10 cellular contexts compared by ENCODE assay signal in genomic region chr14:20434701-20435453, GRCh38. TPM values are rescaled to one million over a fixed set of nuclear protein-coding genes. Genes with fewer than 3 reads are reported as not detected.
A peak's percentile ranks its signal among the peaks of the same experiment; 100 is the strongest.
DNase-seq lines count a peak whose midpoint lies in the region; ATAC-seq, FAIRE-seq and TF ChIP-seq lines count a peak whose summit lies in the region.
"Had no signal": no experiment of that assay in that cellular context is flagged by ENCODE, and none has a peak within 500 bp of the region (broad histone marks: within the 10 kb centered on the region; RNA-seq: fewer than 3 reads in every experiment).

No MANE protein-coding gene starts in this region.

- no peak for TF ChIP-seq CTCF in kidney (IDR thresholded peaks at IDR 0.05; ENCODE audit: borderline replicate concordance, extremely low read depth, insufficient read depth)

- H3K27me3 Mint-ChIP-seq in activated CD4-positive, alpha-beta T cell treated with anti-CD3 and anti-CD28 coated beads for 36 hours: no peaks in the 10 kb centered on the region

- peak overlapping the region; percentile 44 for H3K4me2 ChIP-seq in skeletal muscle satellite cell (ENCODE audit: low read length)

- ATAC-seq in activated CD4-positive, alpha-beta T cell treated with anti-CD3 and anti-CD28 coated beads for 36 hours: no peak
- ATAC-seq in GM21825 (IDR thresholded peaks at IDR 0.05; ENCODE audit: unreplicated experiment): no peak
- ATAC-seq: left colon had no signal

- peaks cover under 1% of the 10 kb centered on the region for H3K4me1 Mint-ChIP-seq in activated CD4-positive, alpha-beta T cell treated with anti-CD3 and anti-CD28 coated beads for 36 hours

- no peak overlapping the region for H3K27ac Mint-ChIP-seq in activated CD4-positive, alpha-beta T cell treated with anti-CD3 and anti-CD28 coated beads for 36 hours

- POLR2A ChIA-PET in activated CD4-positive, alpha-beta T cell treated with anti-CD3 and anti-CD28 coated beads for 36 hours (lab: Charles Lee): no interaction called here

- H3K9me3 Mint-ChIP-seq in activated CD4-positive, alpha-beta T cell treated with anti-CD3 and anti-CD28 coated beads for 36 hours (ENCODE audit: low read depth): no peaks in the 10 kb centered on the region

- H3K36me3 ChIP-seq in kidney (ENCODE audit: control insufficient read depth in 1 of 2, insufficient read depth in 2 of 2, low read length in 2 of 2): no peaks in the 10 kb centered on the region
- H3K36me3 ChIP-seq in skeletal muscle satellite cell (ENCODE audit: insufficient read depth, low read length): no peaks in the 10 kb centered on the region
- H3K36me3 ChIP-seq in effector memory CD4-positive, alpha-beta T cell (ENCODE audit: control insufficient read depth, insufficient read depth, low read length): no peaks in the 10 kb centered on the region

- H3K9ac ChIP-seq in kidney (ENCODE audit: low read length in 2 of 2) (no peak overlapping the region), skeletal muscle satellite cell (ENCODE audit: low read depth, low read length) (no peak overlapping the region)

- no peaks in the 10 kb centered on the region for H3K36me3 Mint-ChIP-seq in activated CD4-positive, alpha-beta T cell treated with anti-CD3 and anti-CD28 coated beads for 36 hours (ENCODE audit: low read depth)

- peak; percentile 65 for DNase-seq in NCI-H146 (lab: John Stamatoyannopoulos, UW)
- DNase-seq in cerebellar nuclear complex (lab: John Stamatoyannopoulos, UW): peak; percentile 90 to 95
- peak; percentile 89 for DNase-seq in kidney
- no peak for DNase-seq in effector memory CD4-positive, alpha-beta T cell
- DNase-seq in activated CD4-positive, alpha-beta T cell treated with anti-CD3 and anti-CD28 coated beads for 36 hours: no peak
- no peak for DNase-seq in GM19240 (ENCODE audit: insufficient read length, low spot score)
- DNase-seq: left colon had no signal

- H3K27ac ChIP-seq in kidney (ENCODE audit: low read depth in 2 of 2, low read length in 2 of 2): no peak overlapping the region
- no peak overlapping the region for H3K27ac ChIP-seq in effector memory CD4-positive, alpha-beta T cell (ENCODE audit: insufficient read depth, low read length, poor library complexity, severe bottlenecking)
- H3K27ac ChIP-seq: HL-60 had no signal

- H3K4me1 ChIP-seq in kidney (ENCODE audit: control insufficient read depth in 1 of 2, insufficient read depth in 1 of 2, low read depth in 1 of 2, low read length in 2 of 2) (peaks cover 0 to 9% of the 10 kb centered on the region in 2 donors), skeletal muscle satellite cell (ENCODE audit: control insufficient read depth, insufficient read depth, low read length) (peaks cover 31% of the 10 kb centered on the region)
- no peaks in the 10 kb centered on the region for H3K4me1 ChIP-seq in effector memory CD4-positive, alpha-beta T cell (ENCODE audit: control insufficient read depth, insufficient read depth, low read length, poor library complexity, severe bottlenecking)

- no peaks in the 10 kb centered on the region for H3K27me3 ChIP-seq in skeletal muscle satellite cell (ENCODE audit: control insufficient read depth, insufficient read depth, low read length)
- no peaks in the 10 kb centered on the region for H3K27me3 ChIP-seq in effector memory CD4-positive, alpha-beta T cell (replicated peaks; ENCODE audit: control insufficient read depth, insufficient read depth, low read length, poor library complexity, severe bottlenecking)

- H3K4me3 ChIP-seq in kidney (ENCODE audit: low read length in 2 of 2) (peak overlapping the region; percentile 50 to 55), skeletal muscle satellite cell (ENCODE audit: low read length) (peak overlapping the region; percentile 7)
- no peak overlapping the region for H3K4me3 ChIP-seq in effector memory CD4-positive, alpha-beta T cell (ENCODE audit: insufficient read depth, low read depth, low read length, poor library complexity, severe bottlenecking)

- CTCF ChIA-PET in activated CD4-positive, alpha-beta T cell treated with anti-CD3 and anti-CD28 coated beads for 36 hours (lab: Charles Lee): no interaction called here

- FAIRE-seq in kidney (lab: Jason Lieb, UNC): no peak

- H3K4me3 Mint-ChIP-seq in activated CD4-positive, alpha-beta T cell treated with anti-CD3 and anti-CD28 coated beads for 36 hours: no peak overlapping the region

- intact Hi-C loops in kidney (cut with DNase I): no loop called here
- intact Hi-C loops in activated CD4-positive, alpha-beta T cell treated with anti-CD3 and anti-CD28 coated beads for 36 hours (cut with DNase I, micrococcal nuclease): no loop called here

- no peaks in the 10 kb centered on the region for H3K9me3 ChIP-seq in kidney (ENCODE audit: control insufficient read depth in 1 of 2, low read length in 2 of 2)
- H3K9me3 ChIP-seq in skeletal muscle satellite cell (replicated peaks; ENCODE audit: low read length): no peaks in the 10 kb centered on the region
- no peaks in the 10 kb centered on the region for H3K9me3 ChIP-seq in effector memory CD4-positive, alpha-beta T cell (ENCODE audit: control insufficient read depth, low read length)

RNA-seq across cellular contexts. Expression of gene KLHL33, which starts 1.1 kb away (rescaled TPM):
- total RNA-seq in kidney: 0.72 TPM
- 0.24 TPM for polyA plus RNA-seq in kidney (ENCODE audit: insufficient read depth, low read depth, low replicate concordance)
- total RNA-seq in skeletal muscle satellite cell (2012; rRNA removed): under 0.01 and 0.25 TPM in 2 replicates
- total RNA-seq in activated CD4-positive, alpha-beta T cell treated with anti-CD3 and anti-CD28 coated beads for 36 hours: under 1 TPM; 0.05 to 0.09 TPM

RNA-seq across cellular contexts. Expression of gene OSGEP, which starts 19.7 kb away (rescaled TPM):
- total RNA-seq in kidney: 32.4 TPM
- polyA plus RNA-seq in kidney (ENCODE audit: insufficient read depth, low read depth, low replicate concordance): 30.3 TPM
- total RNA-seq in skeletal muscle satellite cell (2012; rRNA removed): 26.4 and 28.2 TPM in 2 replicates
- total RNA-seq in activated CD4-positive, alpha-beta T cell treated with anti-CD3 and anti-CD28 coated beads for 36 hours: 10 to 100 TPM; 46.2 to 47.5 TPM

RNA-seq across cellular contexts. Expression of gene APEX1, which starts 20.1 kb away (rescaled TPM):
- 119 TPM for total RNA-seq in kidney
- 109 TPM for polyA plus RNA-seq in kidney (ENCODE audit: insufficient read depth, low read depth, low replicate concordance)
- 35.7 and 37.8 TPM in 2 replicates for total RNA-seq in skeletal muscle satellite cell (2012; rRNA removed)
- 100 to 1,000 TPM; 216 to 257 TPM for total RNA-seq in activated CD4-positive, alpha-beta T cell treated with anti-CD3 and anti-CD28 coated beads for 36 hours

RNA-seq across cellular contexts. Expression of gene TEP1, which starts 21.6 kb away (rescaled TPM):
- total RNA-seq in kidney: 45.2 TPM
- 11.2 TPM for polyA plus RNA-seq in kidney (ENCODE audit: insufficient read depth, low read depth, low replicate concordance)
- total RNA-seq in skeletal muscle satellite cell (2012; rRNA removed): 12.2 and 16.8 TPM in 2 replicates
- total RNA-seq in activated CD4-positive, alpha-beta T cell treated with anti-CD3 and anti-CD28 coated beads for 36 hours: 10 to 100 TPM; 29.2 to 40.1 TPM

RNA-seq across cellular contexts. Expression of gene PIP4P1, which starts 26.4 kb away (rescaled TPM):
- total RNA-seq in kidney: 35.7 TPM
- polyA plus RNA-seq in kidney (ENCODE audit: insufficient read depth, low read depth, low replicate concordance): 33.3 TPM
- total RNA-seq in skeletal muscle satellite cell (2012; rRNA removed): 16.6 and 20.0 TPM in 2 replicates
- 10 to 100 TPM; 24.2 to 24.7 TPM for total RNA-seq in activated CD4-positive, alpha-beta T cell treated with anti-CD3 and anti-CD28 coated beads for 36 hours

Comparison
In these comparisons a context has a peak if more than half of its experiments do, and no peak if none do; other contexts are left out.
1. DNase-seq: peak in NCI-H146 (single experiment), cerebellar nuclear complex (2 of 2) and kidney (single experiment); none in effector memory CD4-positive, alpha-beta T cell (0 of 3), activated CD4-positive, alpha-beta T cell treated with anti-CD3 and anti-CD28 coated beads for 36 hours (single experiment) and GM19240 (single experiment).